21 cellular contexts compared by ENCODE assay signal in the genomic region with DNA sequence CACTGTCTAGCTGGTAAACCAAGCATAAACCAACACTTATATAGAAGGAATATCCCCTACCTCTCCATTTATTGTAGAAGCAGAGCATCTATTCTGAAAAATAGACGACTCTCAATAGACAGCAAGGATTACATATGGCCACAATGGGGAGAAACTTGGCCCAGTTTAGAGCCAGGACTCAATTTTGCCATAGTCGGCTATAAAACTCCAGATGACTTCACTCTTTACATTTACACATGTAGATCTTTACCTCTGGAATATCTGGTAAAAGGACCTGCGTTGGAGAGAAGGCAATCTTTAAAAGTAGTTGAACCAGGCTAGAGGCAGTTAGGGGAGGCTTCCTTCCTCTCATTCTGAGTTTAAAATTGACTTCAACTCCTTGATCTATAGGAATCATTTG.
"Had no signal": no experiment of that assay in that cellular context is flagged by ENCODE, and none has a peak within 500 bp of the region (broad histone marks: within the 10 kb centered on the region; RNA-seq: fewer than 3 reads in every experiment).

No MANE protein-coding gene starts in this region.

- H3K4me1 ChIP-seq: breast epithelium had no signal

- H3K4me3 ChIP-seq: breast epithelium, coronary artery, SJSA1 had no signal

- DNase-seq: activated CD4-positive, alpha-beta T cell treated with anti-CD3 and anti-CD28 coated beads for 36 hours; activated CD4-positive, alpha-beta T cell treated with anti-CD3 and anti-CD28 coated beads, Interleukin-2, amount 50 U/mL, for 1 hour; activated CD8-positive, alpha-beta memory T cell treated with anti-CD3 and anti-CD28 coated beads, Interleukin-2, amount 50 U/mL, for 4 hours; activated CD8-positive, alpha-beta T cell treated with anti-CD3 and anti-CD28 coated beads for 36 hours; activated T-cell treated with anti-CD3 and anti-CD28 coated beads, Interleukin-2, amount 50 U/mL, for 1 hour; aorta; caudate nucleus; NCI-H1092; NCI-H1436; NCI-H1694 treated with DMSO at 0.1 percent for 48 hours; NCI-H2081; NCI-H510A treated with DMSO at 0.1 percent for 48 hours; NK-92 treated with Interleukin-12 subunit alpha and Interleukin-12 subunit beta, amount 100 ng/mL, for 24 hours; SHP77; T-helper 9 cell had no signal

- ATAC-seq: activated CD4-positive, alpha-beta T cell treated with anti-CD3 and anti-CD28 coated beads for 36 hours; activated CD8-positive, alpha-beta T cell treated with anti-CD3 and anti-CD28 coated beads for 36 hours had no signal

- FAIRE-seq: RCC 7860 had no signal

- H3K27ac Mint-ChIP-seq: activated CD4-positive, alpha-beta T cell treated with anti-CD3 and anti-CD28 coated beads for 36 hours; activated CD8-positive, alpha-beta T cell treated with anti-CD3 and anti-CD28 coated beads for 36 hours; activated naive CD4-positive, alpha-beta T cell treated with anti-CD3 and anti-CD28 coated beads, Interleukin-2, amount 50 U/mL, for 24 hours; T-helper 1 cell treated with Interleukin-12 subunit alpha and Interleukin-12 subunit beta and Interleukin-4 antibody, amounts not matched to agents 30 μg/mL and 1 μg/mL, for 36 hours had no signal

- H3K4me3 Mint-ChIP-seq: activated CD4-positive, alpha-beta T cell treated with anti-CD3 and anti-CD28 coated beads for 36 hours; activated CD8-positive, alpha-beta T cell treated with anti-CD3 and anti-CD28 coated beads for 36 hours; activated naive CD4-positive, alpha-beta T cell treated with anti-CD3 and anti-CD28 coated beads, Interleukin-2, amount 50 U/mL, for 24 hours; T-helper 1 cell treated with Interleukin-12 subunit alpha and Interleukin-12 subunit beta and Interleukin-4 antibody, amounts not matched to agents 30 μg/mL and 1 μg/mL, for 36 hours had no signal

- H3K36me3 ChIP-seq: breast epithelium, SJSA1 had no signal

- H3K27me3 Mint-ChIP-seq: activated CD4-positive, alpha-beta T cell treated with anti-CD3 and anti-CD28 coated beads for 36 hours; activated CD8-positive, alpha-beta T cell treated with anti-CD3 and anti-CD28 coated beads for 36 hours; activated naive CD4-positive, alpha-beta T cell treated with anti-CD3 and anti-CD28 coated beads, Interleukin-2, amount 50 U/mL, for 24 hours had no signal

- H3K9me3 Mint-ChIP-seq: activated CD8-positive, alpha-beta T cell treated with anti-CD3 and anti-CD28 coated beads for 36 hours; activated naive CD4-positive, alpha-beta T cell treated with anti-CD3 and anti-CD28 coated beads, Interleukin-2, amount 50 U/mL, for 24 hours; T-helper 1 cell treated with Interleukin-12 subunit alpha and Interleukin-12 subunit beta and Interleukin-4 antibody, amounts not matched to agents 30 μg/mL and 1 μg/mL, for 36 hours had no signal

- H3K9me3 ChIP-seq: breast epithelium, SJSA1 had no signal

- H3K27ac ChIP-seq: breast epithelium, coronary artery, SJSA1 had no signal

- H3K27me3 ChIP-seq: breast epithelium, SJSA1 had no signal
